In genomic region chr16:77859493-77860232, GRCh38 we compare ENCODE assay signal across 28 cellular contexts.
"Had no signal": no experiment of that assay in that cellular context is flagged by ENCODE, and none has a peak within 500 bp of the region (broad histone marks: within the 10 kb centered on the region; RNA-seq: fewer than 3 reads in every experiment).

No MANE protein-coding gene starts in this region.

- H3K4me3 ChIP-seq: ascending aorta, breast epithelium, esophagus muscularis mucosa, gastrocnemius medialis had no signal

- ATAC-seq: activated CD4-positive, alpha-beta T cell treated with anti-CD3 and anti-CD28 coated beads for 36 hours; activated CD8-positive, alpha-beta memory T cell treated with anti-CD3 and anti-CD28 coated beads, Interleukin-2, amount 10 ng/mL, durations not matched to agents 7 days and 5 days; activated CD8-positive, alpha-beta T cell treated with anti-CD3 and anti-CD28 coated beads, Interleukin-2, amount 10 ng/mL, durations not matched to agents 7 days and 5 days; activated naive CD4-positive, alpha-beta T cell treated with anti-CD3 and anti-CD28 coated beads, Interleukin-2, amount 50 U/mL, for 72 hours; effector memory CD8-positive, alpha-beta T cell; foreskin keratinocyte; gastrocnemius medialis had no signal

- H3K36me3 ChIP-seq: breast epithelium, esophagus muscularis mucosa, gastrocnemius medialis had no signal

- DNase-seq: activated CD4-positive, alpha-beta memory T cell treated with anti-CD3 and anti-CD28 coated beads for 36 hours; activated CD4-positive, alpha-beta T cell treated with anti-CD3 and anti-CD28 coated beads for 36 hours; activated CD4-positive, alpha-beta T cell treated with anti-CD3 and anti-CD28 coated beads, Interleukin-2, amount 10 ng/mL, durations not matched to agents 24 days and 14 days; activated CD4-positive, CD25-positive, alpha-beta regulatory T cell; activated CD4-positive, CD25-positive, alpha-beta regulatory T cell treated with anti-CD3 and anti-CD28 coated beads, Interleukin-2, amount 50 U/mL, for 72 hours; activated CD8-positive, alpha-beta memory T cell treated with anti-CD3 and anti-CD28 coated beads, Interleukin-2, amount 10 ng/mL, durations not matched to agents 7 days and 5 days; activated CD8-positive, alpha-beta memory T cell treated with anti-CD3 and anti-CD28 coated beads, Interleukin-2, amount 50 U/mL, for 4 hours; activated CD8-positive, alpha-beta T cell treated with anti-CD3 and anti-CD28 coated beads, Interleukin-2, amount 10 ng/mL, durations not matched to agents 7 days and 5 days; activated effector memory CD4-positive, alpha-beta T cell treated with anti-CD3 and anti-CD28 coated beads, Interleukin-2, amount 50 U/mL, for 16 hours; activated naive CD4-positive, alpha-beta T cell; activated naive CD4-positive, alpha-beta T cell treated with anti-CD3 and anti-CD28 coated beads, Interleukin-2, amount 10 ng/mL, durations not matched to agents 7 days and 5 days; activated naive CD8-positive, alpha-beta T cell treated with anti-CD3 and anti-CD28 coated beads, Interleukin-2, amount 10 ng/mL, durations not matched to agents 7 days and 5 days; activated T-cell treated with anti-CD3 and anti-CD28 coated beads, Interleukin-2, amount 50 U/mL, for 1 hour; activated T-cell treated with anti-CD3 and anti-CD28 coated beads, Interleukin-2, amount 50 U/mL, for 48 hours; caudate nucleus; cortex of kidney; dermis blood vessel endothelial cell; effector CD4-positive, alpha-beta T cell; effector memory CD8-positive, alpha-beta T cell; erythroblast; foreskin keratinocyte; gastrocnemius medialis; glutamatergic neuron; T-helper 2 cell had no signal

- H3K9me3 ChIP-seq: ascending aorta, breast epithelium, esophagus muscularis mucosa, gastrocnemius medialis had no signal

- H3K4me1 ChIP-seq: breast epithelium, foreskin keratinocyte, gastrocnemius medialis had no signal

- H3K27me3 ChIP-seq: ascending aorta, breast epithelium, foreskin keratinocyte, gastrocnemius medialis had no signal

- H3K27ac ChIP-seq: breast epithelium, esophagus muscularis mucosa, foreskin keratinocyte, gastrocnemius medialis had no signal
